Comparison of ENCODE assay signal across 20 cellular contexts in genomic region chr2:5748941-5749731, GRCh38. TPM values are rescaled to one million over a fixed set of nuclear protein-coding genes. Genes with fewer than 3 reads are reported as not detected.
"Had no signal": no experiment of that assay in that cellular context is flagged by ENCODE, and none has a peak within 500 bp of the region (broad histone marks: within the 10 kb centered on the region; RNA-seq: fewer than 3 reads in every experiment).

No MANE protein-coding gene starts in this region.

- H3K4me1 ChIP-seq: colonic mucosa had no signal

- H3K27ac ChIP-seq: colonic mucosa, hepatocyte, thoracic aorta, WERI-Rb-1 had no signal

- H3K9me3 ChIP-seq: colonic mucosa, thoracic aorta had no signal

- DNase-seq: activated CD4-positive, alpha-beta T cell treated with anti-CD3 and anti-CD28 coated beads for 36 hours; activated CD8-positive, alpha-beta memory T cell treated with anti-CD3 and anti-CD28 coated beads, Interleukin-2, amount 50 U/mL, for 4 hours; activated CD8-positive, alpha-beta T cell treated with anti-CD3 and anti-CD28 coated beads for 36 hours; activated gamma-delta T cell treated with Interleukin-2 at 50 U/mL for 16 hours; activated naive CD8-positive, alpha-beta T cell treated with anti-CD3 and anti-CD28 coated beads for 36 hours; activated T-cell treated with anti-CD3 and anti-CD28 coated beads, Interleukin-2, amount 50 U/mL, for 72 hours; colonic mucosa; foreskin melanocyte; kidney glomerular epithelial cell; mucosa of descending colon; naive thymus-derived CD8-positive, alpha-beta T cell; occipital lobe; stimulated activated CD4-positive, alpha-beta T cell treated with anti-CD3 and anti-CD28 coated beads, Interleukin-2, amount 100 ng/mL, for 24 hours; stimulated activated CD8-positive, alpha-beta memory T cell treated with anti-CD3 and anti-CD28 coated beads, Interleukin-4, amount 100 ng/mL, for 48 hours; WERI-Rb-1 had no signal

- FAIRE-seq: endothelial cell of umbilical vein had no signal

- H3K36me3 ChIP-seq: colonic mucosa, thoracic aorta, WERI-Rb-1 had no signal

- ATAC-seq: activated CD4-positive, alpha-beta T cell treated with anti-CD3 and anti-CD28 coated beads for 36 hours; activated CD8-positive, alpha-beta T cell treated with anti-CD3 and anti-CD28 coated beads for 36 hours; activated T-cell treated with anti-CD3 and anti-CD28 coated beads, Interleukin-2, amount 50 U/mL, for 72 hours; mucosa of descending colon; naive thymus-derived CD8-positive, alpha-beta T cell; sciatic nerve had no signal

- H3K27me3 ChIP-seq: colonic mucosa, hepatocyte had no signal

- H3K4me3 ChIP-seq: colonic mucosa, hepatocyte, lung, mucosa of descending colon, thoracic aorta had no signal

RNA-seq across cellular contexts. Expression of gene SOX11, which starts 57.0 kb away (rescaled TPM):
- total RNA-seq: activated CD4-positive, alpha-beta T cell treated with anti-CD3 and anti-CD28 coated beads for 36 hours; activated CD8-positive, alpha-beta T cell treated with anti-CD3 and anti-CD28 coated beads for 36 hours; activated naive CD8-positive, alpha-beta T cell treated with anti-CD3 and anti-CD28 coated beads for 36 hours; activated T-cell treated with anti-CD3 and anti-CD28 coated beads, Interleukin-2, amount 50 U/mL, for 72 hours; endothelial cell of umbilical vein; naive thymus-derived CD8-positive, alpha-beta T cell; sciatic nerve; thoracic aorta had no signal
- polyA plus RNA-seq: endothelial cell of umbilical vein; naive thymus-derived CD8-positive, alpha-beta T cell had no signal
